In genomic region chrX:67779099-67779498, GRCh38 we compare ENCODE assay signal across 20 cellular contexts.
DNase-seq lines count a peak whose midpoint lies in the region; ATAC-seq and TF ChIP-seq lines count a peak whose summit lies in the region.
"Had no signal": no experiment of that assay in that cellular context is flagged by ENCODE, and none has a peak within 500 bp of the region (broad histone marks: within the 10 kb centered on the region; RNA-seq: fewer than 3 reads in every experiment).

No MANE protein-coding gene starts in this region.

- peak; percentile 48 to 81 for ATAC-seq in lower lobe of right lung
- ATAC-seq in gastrocnemius medialis, result no peak

- no peaks in the 10 kb centered on the region for H4K20me1 ChIP-seq in BLaER1

- in situ Hi-C loops in gastrocnemius medialis (cut with MboI; ENCODE audit: low sequenced_read_pairs in 4 of 4), result no loop called here

- no peak for TF ChIP-seq POLR2A in gastrocnemius medialis (IDR thresholded peaks at IDR 0.05)
- TF ChIP-seq POLR2A in adrenal gland (IDR thresholded peaks at IDR 0.05), result no peak

- H3K36me3 ChIP-seq in BLaER1 (no peaks in the 10 kb centered on the region), SK-N-MC (ENCODE audit: insufficient read depth, low read length) (no peaks in the 10 kb centered on the region), lower lobe of right lung (no peaks in the 10 kb centered on the region), gastrocnemius medialis (no peaks in the 10 kb centered on the region), adrenal gland (replicated peaks in 1 of 2) (no peaks in the 10 kb centered on the region), H7 (replicated peaks; ENCODE audit: control insufficient read depth, insufficient read depth, low read length) (no peaks in the 10 kb centered on the region)
- H3K36me3 ChIP-seq: Peyer's patch, SJCRH30 had no signal

- H3K4me1 ChIP-seq in BLaER1 (peaks cover 40% of the 10 kb centered on the region), lower lobe of right lung (peaks cover 21% of the 10 kb centered on the region), gastrocnemius medialis (peaks cover 30 to 39% of the 10 kb centered on the region in 2 donors), adrenal gland (replicated peaks in 1 of 2) (peaks cover 7 to 11% of the 10 kb centered on the region in 2 donors)
- H3K4me1 ChIP-seq: Caco-2, Peyer's patch had no signal

- WGBS in adrenal gland, 4 donors, result 68 to 96% (median 91%) methylated on average over 3 of the region's 3 CpGs

- intact Hi-C loops in lower lobe of right lung (cut with DNase I), result no loop called here
- intact Hi-C loops in gastrocnemius medialis (cut with DNase I; ENCODE audit: low total_unique reads), result no loop called here
- intact Hi-C loops in adrenal gland (cut with DNase I), result no loop called here

- no peak overlapping the region for H3K4me3 ChIP-seq in BLaER1
- no peak overlapping the region for H3K4me3 ChIP-seq in SK-N-MC
- H3K4me3 ChIP-seq in lower lobe of right lung, result no peak overlapping the region
- no peak overlapping the region for H3K4me3 ChIP-seq in gastrocnemius medialis
- H3K4me3 ChIP-seq in adrenal gland, result no peak overlapping the region
- H3K4me3 ChIP-seq in H7 (ENCODE audit: insufficient read depth, low read depth, low read length), result no peak overlapping the region
- H3K4me3 ChIP-seq: Peyer's patch, SJCRH30 had no signal

- no peak overlapping the region for H3K9ac ChIP-seq in BLaER1
- no peak overlapping the region for H3K9ac ChIP-seq in SK-N-MC (ENCODE audit: insufficient read length)
- H3K9ac ChIP-seq: KMS-11 had no signal

- TF ChIP-seq CTCF in lower lobe of right lung (IDR thresholded peaks at IDR 0.05) (no peak), gastrocnemius medialis (IDR thresholded peaks at IDR 0.05 in 4 of 5, conservative IDR thresholded peaks at IDR 0.05 in 1 of 5) (no peak), adrenal gland (IDR thresholded peaks at IDR 0.05) (no peak)

- H3K9me3 ChIP-seq in BLaER1, result peaks cover 24% of the 10 kb centered on the region
- no peaks in the 10 kb centered on the region for H3K9me3 ChIP-seq in SK-N-MC (ENCODE audit: low read depth, low read length)
- H3K9me3 ChIP-seq in lower lobe of right lung, result peaks cover under 1% of the 10 kb centered on the region
- H3K9me3 ChIP-seq in gastrocnemius medialis, result no peaks in the 10 kb centered on the region
- H3K9me3 ChIP-seq in adrenal gland (replicated peaks in 1 of 3), result no peaks in the 10 kb centered on the region
- H3K9me3 ChIP-seq: Caco-2, Peyer's patch, SJCRH30 had no signal

- H3K27me3 ChIP-seq in BLaER1, result no peaks in the 10 kb centered on the region
- H3K27me3 ChIP-seq in lower lobe of right lung (ENCODE audit: low read depth), result no peaks in the 10 kb centered on the region
- H3K27me3 ChIP-seq in gastrocnemius medialis, result no peaks in the 10 kb centered on the region
- H3K27me3 ChIP-seq in adrenal gland, result no peaks in the 10 kb centered on the region
- H3K27me3 ChIP-seq in H7 (ENCODE audit: control insufficient read depth, insufficient read depth, low read length), result no peaks in the 10 kb centered on the region
- H3K27me3 ChIP-seq: Peyer's patch, SJCRH30 had no signal

- DNase-seq in SK-N-MC (ENCODE audit: low read depth, low spot score) (no peak), lower lobe of right lung (peak; percentile 39), gastrocnemius medialis (peak in 1 of 2 donors; percentile 27), foreskin melanocyte (no peak), adrenal gland (no peak), H7 (no peak)
- DNase-seq: Caco-2; CD4-positive, alpha-beta memory T cell; GOT3; IMR-90; NCI-H1105 treated with DMSO at 0.1 percent for 48 hours; NCI-H2081; NCI-H2171; NCI-H345; NCI-H524; NCI-H82; Peyer's patch had no signal

- H3K4me2 ChIP-seq in BLaER1, result peak overlapping the region; percentile 91
- H3K4me2 ChIP-seq: KMS-11 had no signal

- H3K27ac ChIP-seq in BLaER1, result peak overlapping the region; percentile 83; the same call in 1 of the 2 replicates
- H3K27ac ChIP-seq in SK-N-MC, result peak overlapping the region; percentile 97; the same call in 1 of the 2 replicates
- H3K27ac ChIP-seq in lower lobe of right lung, result no peak overlapping the region
- peak overlapping the region; percentile 78 to 88 (median 82) for H3K27ac ChIP-seq in gastrocnemius medialis
- H3K27ac ChIP-seq in adrenal gland, result no peak overlapping the region
- H3K27ac ChIP-seq: KMS-11, Peyer's patch, SJCRH30 had no signal

Comparison
In these comparisons a context has a peak if more than half of its experiments do, and no peak if none do; other contexts are left out.
1. H3K27ac ChIP-seq: peak in BLaER1 (single experiment), SK-N-MC (single experiment) and gastrocnemius medialis (4 of 4); none in lower lobe of right lung (single experiment) and adrenal gland (0 of 5).
2. ATAC-seq: peak in lower lobe of right lung (2 of 2); none in gastrocnemius medialis (0 of 2).